In the genomic region with DNA sequence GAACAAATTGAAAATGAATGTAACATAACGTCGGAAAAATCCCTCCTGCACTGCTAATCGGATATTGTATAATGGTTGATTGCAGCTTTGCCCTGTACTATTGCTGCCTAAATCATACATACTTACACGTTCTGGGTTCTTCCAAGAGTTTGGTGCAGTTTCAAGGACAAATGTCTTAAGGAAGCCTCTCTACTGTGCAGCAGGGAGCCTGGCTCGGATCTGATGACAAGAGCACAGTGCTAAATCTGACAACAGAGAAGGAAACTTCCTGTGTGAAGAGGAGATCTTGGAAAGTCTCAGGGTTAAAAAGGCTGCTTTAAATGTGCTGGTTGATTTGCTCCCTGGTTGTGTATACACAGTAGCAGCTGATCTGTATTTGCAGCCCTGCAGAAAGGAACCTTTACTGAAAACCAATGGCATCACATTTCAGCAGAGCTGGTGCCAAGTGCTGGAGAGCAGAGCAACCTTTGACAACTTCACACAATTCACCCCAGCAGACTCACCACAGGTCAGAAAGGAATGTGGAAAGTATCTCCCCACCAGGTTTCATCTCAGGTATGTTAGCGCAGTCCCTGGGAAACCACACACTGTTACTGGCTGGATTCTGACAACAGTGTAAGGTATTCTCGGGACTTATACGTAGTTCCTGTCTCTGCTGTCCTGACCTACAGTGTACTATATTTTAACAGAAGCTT, we compare ENCODE assay signal across 11 cellular contexts.
DNase-seq lines count a peak whose midpoint lies in the region; TF ChIP-seq lines count a peak whose summit lies in the region.
"Had no signal": no experiment of that assay in that cellular context is flagged by ENCODE, and none has a peak within 500 bp of the region (broad histone marks: within the 10 kb centered on the region; RNA-seq: fewer than 3 reads in every experiment).

No MANE protein-coding gene starts in this region.

- BruUV-seq in OCI-LY7 (replicated peaks; lab: Mats Ljungman, UMichigan), result no TSS peak

- no peaks in the 10 kb centered on the region for H3K27me3 ChIP-seq in thyroid gland
- H3K27me3 ChIP-seq: upper lobe of left lung had no signal

- DNase-seq in NCI-H345 (lab: John Stamatoyannopoulos, UW), result peak; percentile 61
- DNase-seq in NCI-H345 treated with DMSO at 0.1 percent for 48 hours (lab: John Stamatoyannopoulos, UW; ENCODE audit: unreplicated experiment), result no peak
- DNase-seq in coronary artery (ENCODE audit: low spot score), result no peak
- DNase-seq in left kidney (ENCODE audit: low read depth, low spot score), result peak; percentile 74
- peak; percentile 78 to 85 for DNase-seq in thyroid gland
- DNase-seq in OCI-LY7 (ENCODE audit: low spot score), result no peak
- DNase-seq in stimulated activated CD4-positive, alpha-beta T cell treated with anti-CD3 and anti-CD28 coated beads, Interleukin-2, amount 100 ng/mL, for 24 hours, result no peak
- no peak for DNase-seq in iPS-NIHi7 (ENCODE audit: extremely low spot score)
- DNase-seq: activated B cell treated with CpG ODN at 0.5 μM for 24 hours; activated naive CD4-positive, alpha-beta T cell treated with anti-CD3 and anti-CD28 coated beads, Interleukin-2, amount 50 U/mL, for 16 hours; upper lobe of left lung had no signal

- peak in 1 of 2 donors; percentile 37 for TF ChIP-seq POLR2A in thyroid gland (IDR thresholded peaks at IDR 0.05)

- H3K36me3 ChIP-seq in thyroid gland, result no peaks in the 10 kb centered on the region
- no peaks in the 10 kb centered on the region for H3K36me3 ChIP-seq in OCI-LY7 (ENCODE audit: insufficient read depth, low read length)
- H3K36me3 ChIP-seq: upper lobe of left lung had no signal

- H4K20me1 ChIP-seq in OCI-LY7 (ENCODE audit: insufficient read depth, low read length), result no peaks in the 10 kb centered on the region

- WGBS in thyroid gland, 2 donors, result 26 to 28% methylated on average over 8 of the region's 8 CpGs

- H3K4me3 ChIP-seq in coronary artery (peak overlapping the region; percentile 36), thyroid gland (replicated peaks in 1 of 3) (peak overlapping the region in 2 of 3 donors; percentile 18 to 23), OCI-LY7 (ENCODE audit: low read depth, low read length, poor library complexity, severe bottlenecking) (no peak overlapping the region)
- H3K4me3 ChIP-seq: upper lobe of left lung had no signal

- no peaks in the 10 kb centered on the region for H3K9me2 ChIP-seq in OCI-LY7 (ENCODE audit: insufficient read depth, low read length)

- H3K4me1 ChIP-seq in thyroid gland (peaks cover 16 to 20% of the 10 kb centered on the region in 2 donors), OCI-LY7 (ENCODE audit: insufficient read depth, low read length, poor library complexity, severe bottlenecking) (no peaks in the 10 kb centered on the region)
- H3K4me1 ChIP-seq: upper lobe of left lung had no signal

- POLR2A ChIA-PET in OCI-LY7 (lab: Charles Lee), result interaction anchor here (0.7 kb wide), 1 partner anchor 121 kb away, joined by 3 read pairs; no protein-coding TSS in a partner anchor

- intact Hi-C loops in thyroid gland (cut with DNase I) (no loop called here), OCI-LY7 (cut with micrococcal nuclease; ENCODE audit: unreplicated experiment) (no loop called here)

- H2AFZ ChIP-seq in OCI-LY7 (ENCODE audit: low read length), result no peak overlapping the region

- no peaks in the 10 kb centered on the region for H3K79me2 ChIP-seq in OCI-LY7 (ENCODE audit: insufficient read depth, low read depth, low read length)

- no peak for TF ChIP-seq CTCF in coronary artery (IDR thresholded peaks at IDR 0.05)
- no peak for TF ChIP-seq CTCF in thyroid gland (IDR thresholded peaks at IDR 0.05)
- no peak for TF ChIP-seq CTCF in OCI-LY7 (conservative IDR thresholded peaks at IDR 0.05; ENCODE audit: low read length)

- no peaks in the 10 kb centered on the region for H3K9me3 ChIP-seq in thyroid gland
- H3K9me3 ChIP-seq in OCI-LY7 (ENCODE audit: low read length), result no peaks in the 10 kb centered on the region
- H3K9me3 ChIP-seq: upper lobe of left lung had no signal

- H3K4me2 ChIP-seq in OCI-LY7 (ENCODE audit: low read length), result no peak overlapping the region

- H3K27ac ChIP-seq in coronary artery (no peak overlapping the region), thyroid gland (peak overlapping the region; percentile 61 to 73 (median 69)), OCI-LY7 (ENCODE audit: low read depth, low read length, poor library complexity, severe bottlenecking) (no peak overlapping the region)
- H3K27ac ChIP-seq: upper lobe of left lung had no signal

- CTCF ChIA-PET in OCI-LY7 (lab: Charles Lee; ENCODE audit: unreplicated experiment), result no interaction called here

Comparison
In these comparisons a context has a peak if more than half of its experiments do, and no peak if none do; other contexts are left out.
1. DNase-seq: peak in NCI-H345 (single experiment), left kidney (single experiment) and thyroid gland (2 of 2); none in NCI-H345 treated with DMSO at 0.1 percent for 48 hours (single experiment), coronary artery (single experiment), OCI-LY7 (single experiment), stimulated activated CD4-positive, alpha-beta T cell treated with anti-CD3 and anti-CD28 coated beads, Interleukin-2, amount 100 ng/mL, for 24 hours (0 of 2) and iPS-NIHi7 (single experiment).
2. H3K27ac ChIP-seq: peak in thyroid gland (3 of 3); none in coronary artery (0 of 2) and OCI-LY7 (single experiment).